Comparison of ENCODE assay signal across 1 cellular context in the genomic region with DNA sequence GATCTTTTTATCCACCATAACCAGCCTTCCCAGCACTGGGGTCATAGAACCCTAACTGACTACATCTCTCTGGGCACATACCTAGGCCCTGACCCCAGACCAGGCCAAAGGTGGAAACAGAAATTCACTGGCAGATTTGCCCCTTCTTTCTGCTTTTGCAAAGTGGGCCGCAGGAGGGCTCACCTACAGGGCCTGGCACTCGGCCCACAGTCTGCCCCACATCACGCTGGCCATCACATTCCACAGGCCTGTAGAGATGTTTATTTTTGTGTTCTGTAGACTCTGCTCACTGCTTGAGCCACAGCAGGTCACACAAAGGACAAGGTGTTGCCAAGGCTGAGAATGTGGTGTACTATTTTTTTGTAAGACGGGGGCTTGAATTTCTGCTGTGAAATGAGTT.
TF ChIP-seq lines count a peak whose summit lies in the region.

No MANE protein-coding gene starts in this region.

TF ChIP-seq in HepG2, 621 proteins besides CTCF, POLR2A, EP300 and RAD21 (continued from another document):
- TF ChIP-seq REXO4 (CRISPR knock-in tag; IDR thresholded peaks at IDR 0.05; ENCODE audit: borderline replicate concordance) (no peak), NR1H2 (CRISPR knock-in tag; IDR thresholded peaks at IDR 0.05; ENCODE audit: borderline replicate concordance, low read depth) (no peak), JUND (CRISPR knock-in tag; IDR thresholded peaks at IDR 0.05) (no peak), CEBPG (CRISPR knock-in tag; IDR thresholded peaks at IDR 0.05) (no peak), NFE2 (CRISPR knock-in tag; IDR thresholded peaks at IDR 0.05) (no peak), RXRA (CRISPR knock-in tag; IDR thresholded peaks at IDR 0.05) (0 out of 2 replicates have a peak, but pooled peaks have one; percentile 49), XBP1 (CRISPR knock-in tag; IDR thresholded peaks at IDR 0.05) (no peak), HDAC1 (CRISPR knock-in tag; IDR thresholded peaks at IDR 0.05) (0 out of 2 replicates have a peak, but pooled peaks have one; percentile 20), NFKBIZ (CRISPR knock-in tag; IDR thresholded peaks at IDR 0.05) (no peak), ZFP82 (CRISPR knock-in tag; IDR thresholded peaks at IDR 0.05; ENCODE audit: borderline replicate concordance) (no peak), SUZ12 (IDR thresholded peaks at IDR 0.05; ENCODE audit: low read depth, low read length) (no peak), ZNF343 (CRISPR knock-in tag; IDR thresholded peaks at IDR 0.05) (no peak), SETDB1 (CRISPR knock-in tag; IDR thresholded peaks at IDR 0.05; ENCODE audit: borderline replicate concordance) (no peak), TCF7L2 (IDR thresholded peaks at IDR 0.05; ENCODE audit: low read depth, low read length) (no peak), KMT2B (CRISPR knock-in tag; IDR thresholded peaks at IDR 0.05) (no peak), GATAD2A (CRISPR knock-in tag; IDR thresholded peaks at IDR 0.05) (0 out of 2 replicates have a peak, but pooled peaks have one; percentile 9), ZNF746 (CRISPR knock-in tag; IDR thresholded peaks at IDR 0.05) (no peak), MBNL3 (CRISPR knock-in tag; conservative IDR thresholded peaks at IDR 0.05) (no peak), ZBTB7B (CRISPR knock-in tag; IDR thresholded peaks at IDR 0.05) (no peak), PHB2 (IDR thresholded peaks at IDR 0.05; ENCODE audit: partially characterized antibody) (no peak), ZNF460 (CRISPR knock-in tag; IDR thresholded peaks at IDR 0.05; ENCODE audit: borderline replicate concordance) (no peak), ZNF274 (CRISPR knock-in tag; IDR thresholded peaks at IDR 0.05) (no peak), HNF4A (CRISPR knock-in tag; IDR thresholded peaks at IDR 0.05) (peak; percentile 18), LCORL (IDR thresholded peaks at IDR 0.05) (no peak), LCORL (CRISPR knock-in tag; IDR thresholded peaks at IDR 0.05) (no peak), FOXA1 (IDR thresholded peaks at IDR 0.05) (no peak), FOXA1 (CRISPR knock-in tag; IDR thresholded peaks at IDR 0.05) (0 out of 2 replicates have a peak, but pooled peaks have one; percentile 21), SRY (CRISPR knock-in tag; IDR thresholded peaks at IDR 0.05) (no peak), TP53 (CRISPR knock-in tag; conservative IDR thresholded peaks at IDR 0.05) (no peak), ZNF232 (CRISPR knock-in tag; IDR thresholded peaks at IDR 0.05; ENCODE audit: borderline replicate concordance) (no peak)
- TF ChIP-seq, protein P1, sequence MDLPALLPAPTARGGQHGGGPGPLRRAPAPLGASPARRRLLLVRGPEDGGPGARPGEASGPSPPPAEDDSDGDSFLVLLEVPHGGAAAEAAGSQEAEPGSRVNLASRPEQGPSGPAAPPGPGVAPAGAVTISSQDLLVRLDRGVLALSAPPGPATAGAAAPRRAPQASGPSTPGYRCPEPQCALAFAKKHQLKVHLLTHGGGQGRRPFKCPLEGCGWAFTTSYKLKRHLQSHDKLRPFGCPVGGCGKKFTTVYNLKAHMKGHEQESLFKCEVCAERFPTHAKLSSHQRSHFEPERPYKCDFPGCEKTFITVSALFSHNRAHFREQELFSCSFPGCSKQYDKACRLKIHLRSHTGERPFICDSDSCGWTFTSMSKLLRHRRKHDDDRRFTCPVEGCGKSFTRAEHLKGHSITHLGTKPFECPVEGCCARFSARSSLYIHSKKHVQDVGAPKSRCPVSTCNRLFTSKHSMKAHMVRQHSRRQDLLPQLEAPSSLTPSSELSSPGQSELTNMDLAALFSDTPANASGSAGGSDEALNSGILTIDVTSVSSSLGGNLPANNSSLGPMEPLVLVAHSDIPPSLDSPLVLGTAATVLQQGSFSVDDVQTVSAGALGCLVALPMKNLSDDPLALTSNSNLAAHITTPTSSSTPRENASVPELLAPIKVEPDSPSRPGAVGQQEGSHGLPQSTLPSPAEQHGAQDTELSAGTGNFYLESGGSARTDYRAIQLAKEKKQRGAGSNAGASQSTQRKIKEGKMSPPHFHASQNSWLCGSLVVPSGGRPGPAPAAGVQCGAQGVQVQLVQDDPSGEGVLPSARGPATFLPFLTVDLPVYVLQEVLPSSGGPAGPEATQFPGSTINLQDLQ (CRISPR knock-in tag; IDR thresholded peaks at IDR 0.05): no peak
- TF ChIP-seq, protein P2, sequence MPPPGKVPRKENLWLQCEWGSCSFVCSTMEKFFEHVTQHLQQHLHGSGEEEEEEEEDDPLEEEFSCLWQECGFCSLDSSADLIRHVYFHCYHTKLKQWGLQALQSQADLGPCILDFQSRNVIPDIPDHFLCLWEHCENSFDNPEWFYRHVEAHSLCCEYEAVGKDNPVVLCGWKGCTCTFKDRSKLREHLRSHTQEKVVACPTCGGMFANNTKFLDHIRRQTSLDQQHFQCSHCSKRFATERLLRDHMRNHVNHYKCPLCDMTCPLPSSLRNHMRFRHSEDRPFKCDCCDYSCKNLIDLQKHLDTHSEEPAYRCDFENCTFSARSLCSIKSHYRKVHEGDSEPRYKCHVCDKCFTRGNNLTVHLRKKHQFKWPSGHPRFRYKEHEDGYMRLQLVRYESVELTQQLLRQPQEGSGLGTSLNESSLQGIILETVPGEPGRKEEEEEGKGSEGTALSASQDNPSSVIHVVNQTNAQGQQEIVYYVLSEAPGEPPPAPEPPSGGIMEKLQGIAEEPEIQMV (CRISPR knock-in tag; IDR thresholded peaks at IDR 0.05; ENCODE audit: low read depth): no peak
- TF ChIP-seq, protein P3, sequence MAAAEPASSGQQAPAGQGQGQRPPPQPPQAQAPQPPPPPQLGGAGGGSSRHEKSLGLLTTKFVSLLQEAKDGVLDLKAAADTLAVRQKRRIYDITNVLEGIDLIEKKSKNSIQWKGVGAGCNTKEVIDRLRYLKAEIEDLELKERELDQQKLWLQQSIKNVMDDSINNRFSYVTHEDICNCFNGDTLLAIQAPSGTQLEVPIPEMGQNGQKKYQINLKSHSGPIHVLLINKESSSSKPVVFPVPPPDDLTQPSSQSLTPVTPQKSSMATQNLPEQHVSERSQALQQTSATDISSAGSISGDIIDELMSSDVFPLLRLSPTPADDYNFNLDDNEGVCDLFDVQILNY (CRISPR knock-in tag; conservative IDR thresholded peaks at IDR 0.05): no peak
- TF ChIP-seq, protein P4, sequence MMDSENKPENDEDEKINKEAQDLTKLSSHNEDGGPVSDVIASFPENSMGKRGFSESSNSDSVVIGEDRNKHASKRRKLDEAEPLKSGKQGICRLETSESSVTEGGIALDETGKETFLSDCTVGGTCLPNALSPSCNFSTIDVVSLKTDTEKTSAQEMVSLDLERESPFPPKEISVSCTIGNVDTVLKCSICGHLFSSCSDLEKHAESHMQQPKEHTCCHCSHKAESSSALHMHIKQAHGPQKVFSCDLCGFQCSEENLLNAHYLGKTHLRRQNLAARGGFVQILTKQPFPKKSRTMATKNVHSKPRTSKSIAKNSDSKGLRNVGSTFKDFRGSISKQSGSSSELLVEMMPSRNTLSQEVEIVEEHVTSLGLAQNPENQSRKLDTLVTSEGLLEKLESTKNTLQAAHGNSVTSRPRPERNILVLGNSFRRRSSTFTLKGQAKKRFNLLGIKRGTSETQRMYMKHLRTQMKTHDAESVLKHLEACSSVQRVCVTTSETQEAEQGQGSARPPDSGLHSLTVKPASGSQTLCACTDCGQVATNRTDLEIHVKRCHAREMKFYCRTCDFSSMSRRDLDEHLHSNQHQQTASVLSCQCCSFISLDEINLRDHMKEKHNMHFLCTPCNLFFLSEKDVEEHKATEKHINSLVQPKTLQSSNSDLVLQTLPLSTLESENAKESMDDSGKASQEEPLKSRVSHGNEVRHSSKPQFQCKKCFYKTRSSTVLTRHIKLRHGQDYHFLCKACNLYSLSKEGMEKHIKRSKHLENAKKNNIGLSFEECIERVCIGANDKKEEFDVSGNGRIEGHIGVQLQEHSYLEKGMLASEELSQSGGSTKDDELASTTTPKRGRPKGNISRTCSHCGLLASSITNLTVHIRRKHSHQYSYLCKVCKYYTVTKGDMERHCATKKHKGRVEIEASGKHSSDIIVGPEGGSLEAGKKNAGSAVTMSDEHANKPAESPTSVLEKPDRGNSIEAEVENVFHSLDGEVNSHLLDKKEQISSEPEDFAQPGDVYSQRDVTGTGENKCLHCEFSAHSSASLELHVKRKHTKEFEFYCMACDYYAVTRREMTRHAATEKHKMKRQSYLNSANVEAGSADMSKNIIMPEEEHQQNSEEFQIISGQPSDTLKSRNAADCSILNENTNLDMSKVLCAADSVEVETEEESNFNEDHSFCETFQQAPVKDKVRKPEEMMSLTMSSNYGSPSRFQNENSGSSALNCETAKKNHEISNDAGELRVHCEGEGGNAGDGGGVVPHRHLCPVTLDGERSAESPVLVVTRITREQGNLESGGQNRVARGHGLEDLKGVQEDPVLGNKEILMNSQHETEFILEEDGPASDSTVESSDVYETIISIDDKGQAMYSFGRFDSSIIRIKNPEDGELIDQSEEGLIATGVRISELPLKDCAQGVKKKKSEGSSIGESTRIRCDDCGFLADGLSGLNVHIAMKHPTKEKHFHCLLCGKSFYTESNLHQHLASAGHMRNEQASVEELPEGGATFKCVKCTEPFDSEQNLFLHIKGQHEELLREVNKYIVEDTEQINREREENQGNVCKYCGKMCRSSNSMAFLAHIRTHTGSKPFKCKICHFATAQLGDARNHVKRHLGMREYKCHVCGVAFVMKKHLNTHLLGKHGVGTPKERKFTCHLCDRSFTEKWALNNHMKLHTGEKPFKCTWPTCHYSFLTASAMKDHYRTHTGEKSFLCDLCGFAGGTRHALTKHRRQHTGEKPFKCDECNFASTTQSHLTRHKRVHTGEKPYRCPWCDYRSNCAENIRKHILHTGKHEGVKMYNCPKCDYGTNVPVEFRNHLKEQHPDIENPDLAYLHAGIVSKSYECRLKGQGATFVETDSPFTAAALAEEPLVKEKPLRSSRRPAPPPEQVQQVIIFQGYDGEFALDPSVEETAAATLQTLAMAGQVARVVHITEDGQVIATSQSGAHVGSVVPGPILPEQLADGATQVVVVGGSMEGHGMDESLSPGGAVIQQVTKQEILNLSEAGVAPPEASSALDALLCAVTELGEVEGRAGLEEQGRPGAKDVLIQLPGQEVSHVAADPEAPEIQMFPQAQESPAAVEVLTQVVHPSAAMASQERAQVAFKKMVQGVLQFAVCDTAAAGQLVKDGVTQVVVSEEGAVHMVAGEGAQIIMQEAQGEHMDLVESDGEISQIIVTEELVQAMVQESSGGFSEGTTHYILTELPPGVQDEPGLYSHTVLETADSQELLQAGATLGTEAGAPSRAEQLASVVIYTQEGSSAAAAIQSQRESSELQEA (CRISPR knock-in tag; IDR thresholded peaks at IDR 0.05; ENCODE audit: not compliant biosample characterization): no peak
- TF ChIP-seq, protein P5, sequence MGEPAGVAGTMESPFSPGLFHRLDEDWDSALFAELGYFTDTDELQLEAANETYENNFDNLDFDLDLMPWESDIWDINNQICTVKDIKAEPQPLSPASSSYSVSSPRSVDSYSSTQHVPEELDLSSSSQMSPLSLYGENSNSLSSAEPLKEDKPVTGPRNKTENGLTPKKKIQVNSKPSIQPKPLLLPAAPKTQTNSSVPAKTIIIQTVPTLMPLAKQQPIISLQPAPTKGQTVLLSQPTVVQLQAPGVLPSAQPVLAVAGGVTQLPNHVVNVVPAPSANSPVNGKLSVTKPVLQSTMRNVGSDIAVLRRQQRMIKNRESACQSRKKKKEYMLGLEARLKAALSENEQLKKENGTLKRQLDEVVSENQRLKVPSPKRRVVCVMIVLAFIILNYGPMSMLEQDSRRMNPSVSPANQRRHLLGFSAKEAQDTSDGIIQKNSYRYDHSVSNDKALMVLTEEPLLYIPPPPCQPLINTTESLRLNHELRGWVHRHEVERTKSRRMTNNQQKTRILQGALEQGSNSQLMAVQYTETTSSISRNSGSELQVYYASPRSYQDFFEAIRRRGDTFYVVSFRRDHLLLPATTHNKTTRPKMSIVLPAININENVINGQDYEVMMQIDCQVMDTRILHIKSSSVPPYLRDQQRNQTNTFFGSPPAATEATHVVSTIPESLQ (CRISPR knock-in tag; conservative IDR thresholded peaks at IDR 0.05): no peak
- TF ChIP-seq, protein P6, sequence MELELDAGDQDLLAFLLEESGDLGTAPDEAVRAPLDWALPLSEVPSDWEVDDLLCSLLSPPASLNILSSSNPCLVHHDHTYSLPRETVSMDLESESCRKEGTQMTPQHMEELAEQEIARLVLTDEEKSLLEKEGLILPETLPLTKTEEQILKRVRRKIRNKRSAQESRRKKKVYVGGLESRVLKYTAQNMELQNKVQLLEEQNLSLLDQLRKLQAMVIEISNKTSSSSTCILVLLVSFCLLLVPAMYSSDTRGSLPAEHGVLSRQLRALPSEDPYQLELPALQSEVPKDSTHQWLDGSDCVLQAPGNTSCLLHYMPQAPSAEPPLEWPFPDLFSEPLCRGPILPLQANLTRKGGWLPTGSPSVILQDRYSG (CRISPR knock-in tag; IDR thresholded peaks at IDR 0.05): no peak
- TF ChIP-seq, protein P7, sequence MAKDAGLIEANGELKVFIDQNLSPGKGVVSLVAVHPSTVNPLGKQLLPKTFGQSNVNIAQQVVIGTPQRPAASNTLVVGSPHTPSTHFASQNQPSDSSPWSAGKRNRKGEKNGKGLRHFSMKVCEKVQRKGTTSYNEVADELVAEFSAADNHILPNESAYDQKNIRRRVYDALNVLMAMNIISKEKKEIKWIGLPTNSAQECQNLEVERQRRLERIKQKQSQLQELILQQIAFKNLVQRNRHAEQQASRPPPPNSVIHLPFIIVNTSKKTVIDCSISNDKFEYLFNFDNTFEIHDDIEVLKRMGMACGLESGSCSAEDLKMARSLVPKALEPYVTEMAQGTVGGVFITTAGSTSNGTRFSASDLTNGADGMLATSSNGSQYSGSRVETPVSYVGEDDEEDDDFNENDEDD (CRISPR knock-in tag; IDR thresholded peaks at IDR 0.05; ENCODE audit: borderline replicate concordance): no peak
- TF ChIP-seq, protein P8, sequence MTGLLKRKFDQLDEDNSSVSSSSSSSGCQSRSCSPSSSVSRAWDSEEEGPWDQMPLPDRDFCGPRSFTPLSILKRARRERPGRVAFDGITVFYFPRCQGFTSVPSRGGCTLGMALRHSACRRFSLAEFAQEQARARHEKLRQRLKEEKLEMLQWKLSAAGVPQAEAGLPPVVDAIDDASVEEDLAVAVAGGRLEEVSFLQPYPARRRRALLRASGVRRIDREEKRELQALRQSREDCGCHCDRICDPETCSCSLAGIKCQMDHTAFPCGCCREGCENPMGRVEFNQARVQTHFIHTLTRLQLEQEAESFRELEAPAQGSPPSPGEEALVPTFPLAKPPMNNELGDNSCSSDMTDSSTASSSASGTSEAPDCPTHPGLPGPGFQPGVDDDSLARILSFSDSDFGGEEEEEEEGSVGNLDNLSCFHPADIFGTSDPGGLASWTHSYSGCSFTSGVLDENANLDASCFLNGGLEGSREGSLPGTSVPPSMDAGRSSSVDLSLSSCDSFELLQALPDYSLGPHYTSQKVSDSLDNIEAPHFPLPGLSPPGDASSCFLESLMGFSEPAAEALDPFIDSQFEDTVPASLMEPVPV (CRISPR knock-in tag; IDR thresholded peaks at IDR 0.05): no peak
